Comparison of ENCODE assay signal across 9 cellular contexts in genomic region chr6:11975353-11975977, GRCh38. TPM values are rescaled to one million over a fixed set of nuclear protein-coding genes. Genes with fewer than 3 reads are reported as not detected.
DNase-seq lines count a peak whose midpoint lies in the region; ATAC-seq, FAIRE-seq and TF ChIP-seq lines count a peak whose summit lies in the region.
"Had no signal": no experiment of that assay in that cellular context is flagged by ENCODE, and none has a peak within 500 bp of the region (broad histone marks: within the 10 kb centered on the region; RNA-seq: fewer than 3 reads in every experiment).

No MANE protein-coding gene starts in this region.

- no peaks in the 10 kb centered on the region for H3K9me3 ChIP-seq in H1 (ENCODE audit: insufficient read depth in 2 of 2, low read depth in 1 of 2, low read length in 1 of 2)
- no peaks in the 10 kb centered on the region for H3K9me3 ChIP-seq in upper lobe of left lung

- H2BK120ac ChIP-seq in H1 (replicated peaks; ENCODE audit: low read depth, low read length), result no peak overlapping the region

- TF ChIP-seq EP300 in H1 (IDR thresholded peaks at IDR 0.05; ENCODE audit: borderline replicate concordance in 1 of 2, low read depth in 2 of 2, low read length in 2 of 2) (no peak), upper lobe of left lung (IDR thresholded peaks at IDR 0.05) (no peak)

- TF ChIP-seq CTCF in LNCaP clone FGC (IDR thresholded peaks at IDR 0.05; ENCODE audit: control insufficient read depth, extremely low read depth, insufficient read depth), result no peak
- no peak for TF ChIP-seq CTCF in H1 (IDR thresholded peaks at IDR 0.05; ENCODE audit: control extremely low read depth in 1 of 3, insufficient read depth in 1 of 3, low read depth in 1 of 3, low read length in 3 of 3)
- TF ChIP-seq CTCF in upper lobe of left lung (IDR thresholded peaks at IDR 0.05), result no peak

- 89% methylated on average over 8 of the region's 14 CpGs; no CpG with 5 or more reads in 1 of the 2 experiments for WGBS in H1 (ENCODE audit: extremely low coverage in 1 of 2, insufficient coverage in 1 of 2, insufficient read length in 1 of 2, insufficient replicate concordance in 2 of 2, low coverage in 1 of 2, low lambda C conversion rate in 2 of 2, missing lambda C conversion rate in 1 of 2), 2 experiments
- 77 to 84% methylated on average over 14 of the region's 14 CpGs for WGBS in upper lobe of left lung, 2 donors

- H3K56ac ChIP-seq in H1 (replicated peaks; ENCODE audit: insufficient read length, low read depth, low read length), result no peak overlapping the region

- no peak overlapping the region for H3K9ac ChIP-seq in H1 (replicated peaks in 1 of 4; ENCODE audit: extremely low read depth in 1 of 4, low read depth in 3 of 4, low read length in 3 of 4)

- peaks cover 3 to 14% (median 12%) of the 10 kb centered on the region in 4 experiments for H3K4me1 ChIP-seq in H1 (replicated peaks in 1 of 4; ENCODE audit: control insufficient read depth in 3 of 4, insufficient read depth in 4 of 4, low read length in 3 of 4)
- peaks cover 0 to 5% (median 0%) of the 10 kb centered on the region in 4 donors for H3K4me1 ChIP-seq in upper lobe of left lung

- no peak overlapping the region for H2BK20ac ChIP-seq in H1 (ENCODE audit: low read length)

- no peak overlapping the region for H3K23ac ChIP-seq in H1 (ENCODE audit: insufficient read length)

- no peak overlapping the region for H2BK12ac ChIP-seq in H1 (ENCODE audit: low read depth, low read length)

- POLR2A ChIA-PET in H1 (lab: Charles Lee; ENCODE audit: partially characterized antibody), result no interaction called here

- ATAC-seq in GM18499 (IDR thresholded peaks at IDR 0.05; ENCODE audit: insufficient read depth, unreplicated experiment) (peak; percentile 68), GM21529 (IDR thresholded peaks at IDR 0.05; ENCODE audit: unreplicated experiment) (peak; percentile 88), upper lobe of left lung (ENCODE audit: low FRiP score in 2 of 2) (peak; percentile 74 to 84)

- H3K4me2 ChIP-seq in H1 (ENCODE audit: insufficient read depth in 1 of 2, low read depth in 2 of 2, low read length in 2 of 2), result no peak overlapping the region

- H3K36me3 ChIP-seq in H1 (ENCODE audit: control insufficient read depth in 2 of 4, insufficient read depth in 4 of 4, low read length in 3 of 4) (no peaks in the 10 kb centered on the region), upper lobe of left lung (no peaks in the 10 kb centered on the region)

- TF ChIP-seq RAD21 in H1 (IDR thresholded peaks at IDR 0.05 in 1 of 2, conservative IDR thresholded peaks at IDR 0.05 in 1 of 2; ENCODE audit: low read depth in 2 of 2, low read length in 2 of 2), result no peak

- no peaks in the 10 kb centered on the region for H3K27me3 ChIP-seq in H1 (replicated peaks in 1 of 4; ENCODE audit: control insufficient read depth in 3 of 4, extremely low read depth in 1 of 4, insufficient read depth in 3 of 4, low read length in 3 of 4)
- no peaks in the 10 kb centered on the region for H3K27me3 ChIP-seq in upper lobe of left lung

- no peak overlapping the region for H3K4me3 ChIP-seq in LNCaP clone FGC (ENCODE audit: low read depth, low read length)
- no peak overlapping the region for H3K4me3 ChIP-seq in H1 (ENCODE audit: extremely low read depth in 1 of 4, insufficient read depth in 2 of 4, low read depth in 3 of 4, low read length in 4 of 4)
- H3K4me3 ChIP-seq in upper lobe of left lung, result no peak overlapping the region

- H3K27ac ChIP-seq in H1 (ENCODE audit: low read depth, low read length) (no peak overlapping the region), upper lobe of left lung (no peak overlapping the region)

- no peak overlapping the region for H4K5ac ChIP-seq in H1 (ENCODE audit: insufficient read length, low read depth, low read length)

- FAIRE-seq in H1 (lab: Jason Lieb, UNC), result no peak
- FAIRE-seq: colon had no signal

- H2BK5ac ChIP-seq in H1 (ENCODE audit: low read depth, low read length), result no peak overlapping the region

- H4K8ac ChIP-seq in H1 (ENCODE audit: extremely low read depth, insufficient read depth, low read length), result no peak overlapping the region

- CTCF ChIA-PET in H1 (lab: Charles Lee; ENCODE audit: partially characterized antibody), result interaction anchor here (1.1 kb wide), 1 partner anchor 274 kb away, joined by 3 read pairs; no protein-coding TSS in a partner anchor

- peak overlapping the region; percentile 66; the same call in 1 of the 2 replicates for H2AFZ ChIP-seq in H1 (ENCODE audit: low read length)

- DNase-seq in LNCaP clone FGC (ENCODE audit: low read depth) (peak; percentile 67), H1 (ENCODE audit: low read depth in 1 of 2, low spot score in 2 of 2) (no peak), upper lobe of left lung (peak in 1 of 2 donors; percentile 72), retina (no peak), C1 segment of cervical spinal cord (lab: John Stamatoyannopoulos, UW) (no peak), SHP77 treated with DMSO at 0.1 percent for 48 hours (lab: John Stamatoyannopoulos, UW) (no peak)

- TF ChIP-seq POLR2A in H1 (IDR thresholded peaks at IDR 0.05; ENCODE audit: control extremely low read depth in 1 of 2, low read depth in 2 of 2, low read length in 2 of 2) (no peak), upper lobe of left lung (IDR thresholded peaks at IDR 0.05) (peak in 1 of 4 donors; percentile 16)

- H3K23me2 ChIP-seq in H1 (ENCODE audit: low read depth, low read length), result no peaks in the 10 kb centered on the region

- peak overlapping the region; percentile 14 for H4K91ac ChIP-seq in H1 (replicated peaks; ENCODE audit: insufficient read length, low read length)

- no peak overlapping the region for H2AK5ac ChIP-seq in H1 (ENCODE audit: low read depth, low read length)

- H2BK15ac ChIP-seq in H1 (ENCODE audit: low read length), result no peak overlapping the region

- H3K4ac ChIP-seq in H1 (replicated peaks; ENCODE audit: insufficient read length, low read depth, low read length), result no peak overlapping the region

- no peak overlapping the region for H3K18ac ChIP-seq in H1 (ENCODE audit: extremely low read depth, low read length)

- no peak overlapping the region for H3K14ac ChIP-seq in H1 (ENCODE audit: insufficient read length)

- H3K79me1 ChIP-seq in H1 (ENCODE audit: low read depth, low read length), result no peaks in the 10 kb centered on the region

- H4K20me1 ChIP-seq in H1 (replicated peaks in 1 of 2; ENCODE audit: control insufficient read depth in 1 of 2, insufficient read depth in 2 of 2, low read length in 2 of 2), result no peaks in the 10 kb centered on the region

- H3K79me2 ChIP-seq in H1 (ENCODE audit: control insufficient read depth in 1 of 2, insufficient read depth in 2 of 2, low read length in 2 of 2), result no peaks in the 10 kb centered on the region

TF ChIP-seq in H1, 55 proteins besides CTCF, POLR2A, EP300 and RAD21:
- no peak for TF ChIP-seq TBP (IDR thresholded peaks at IDR 0.05; ENCODE audit: low read depth, low read length)
- no peak for TF ChIP-seq KDM4A (IDR thresholded peaks at IDR 0.05; ENCODE audit: low read depth, low read length, severe bottlenecking)
- no peak for TF ChIP-seq EZH2 (IDR thresholded peaks at IDR 0.05; ENCODE audit: low read depth, low read length, severe bottlenecking)
- TF ChIP-seq, protein P1, sequence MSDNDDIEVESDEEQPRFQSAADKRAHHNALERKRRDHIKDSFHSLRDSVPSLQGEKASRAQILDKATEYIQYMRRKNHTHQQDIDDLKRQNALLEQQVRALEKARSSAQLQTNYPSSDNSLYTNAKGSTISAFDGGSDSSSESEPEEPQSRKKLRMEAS (IDR thresholded peaks at IDR 0.05), result no peak
- no peak for TF ChIP-seq JUN (IDR thresholded peaks at IDR 0.05; ENCODE audit: low read depth, low read length)
- TF ChIP-seq SAP30 (IDR thresholded peaks at IDR 0.05; ENCODE audit: insufficient read depth, insufficient replicate concordance, low read length), result no peak
- TF ChIP-seq CTBP2 (IDR thresholded peaks at IDR 0.05; ENCODE audit: borderline replicate concordance, insufficient read depth, insufficient read length, low read length), result no peak

RNA-seq across cellular contexts. Expression of gene HIVEP1, which starts 36.6 kb away (rescaled TPM):
- total RNA-seq in H1 (2021; fragmentation: NEBNext Ultra II Directional; extraction: Animal tissue kit (Norgen Biotek cat#: 25700)), result 22.6 and 26.3 TPM in 2 replicates
- 13.0 and 23.1 TPM in 2 replicates for polyA plus RNA-seq in H1 (2011; rRNA removed)
- polyA plus RNA-seq in H1 (2011; cell fraction: cytosol; rRNA removed), result 14.5 TPM
- 40.9 TPM for polyA plus RNA-seq in H1 (2011; cell fraction: nucleus; rRNA removed)
- 14.2 to 16.0 TPM (median 15.4 TPM) in 4 replicates for polyA plus RNA-seq in H1 (2012, experiment 1 of 2)
- 1.2 TPM for polyA plus RNA-seq in H1 (2012, experiment 2 of 2)
- polyA plus RNA-seq in H1 (2013, experiment 1 of 2), result 11.6 TPM
- polyA plus RNA-seq in H1 (2013, experiment 2 of 2), result 9.0 TPM
- polyA minus RNA-seq in H1 (2011; rRNA and poly(A)+ RNA removed), result 55.0 and 77.3 TPM in 2 replicates
- 21.3 TPM for polyA minus RNA-seq in H1 (2011; cell fraction: cytosol; rRNA and poly(A)+ RNA removed)
- 74.2 TPM for polyA minus RNA-seq in H1 (2011; cell fraction: nucleus; rRNA and poly(A)+ RNA removed)
- 10 to 100 TPM; 22.9 to 48.5 (median 30.4) TPM for total RNA-seq in upper lobe of left lung
